8 cellular contexts compared by ENCODE assay signal in genomic region chr19:43901395-43902390, GRCh38. TPM values are rescaled to one million over a fixed set of nuclear protein-coding genes. Genes with fewer than 3 reads are reported as not detected.
DNase-seq lines count a peak whose midpoint lies in the region; ATAC-seq, FAIRE-seq and TF ChIP-seq lines count a peak whose summit lies in the region.

No MANE protein-coding gene starts in this region.

- no peak overlapping the region for H3K9ac ChIP-seq in iPS-20b (ENCODE audit: low read depth, low read length)

- no peak for TF ChIP-seq CTCF in A549 (IDR thresholded peaks at IDR 0.05)
- no peak for TF ChIP-seq CTCF in WTC11 (IDR thresholded peaks at IDR 0.05)
- TF ChIP-seq CTCF in cardiac fibroblast (IDR thresholded peaks at IDR 0.05; ENCODE audit: low read depth, low read length) = no peak

- TF ChIP-seq POLR2A in A549 (IDR thresholded peaks at IDR 0.05; ENCODE audit: low read length) = no peak

- H3K27me3 ChIP-seq in iPS-20b (ENCODE audit: insufficient read depth, low read length) = no peaks in the 10 kb centered on the region

- H3K4me1 Mint-ChIP-seq in WTC11 = peaks cover 21% of the 10 kb centered on the region

- no peak for TF ChIP-seq RAD21 in A549 (conservative IDR thresholded peaks at IDR 0.05 in 1 of 2, IDR thresholded peaks at IDR 0.05 in 1 of 2)

- H3K9me3 Mint-ChIP-seq in WTC11 = peaks cover 62% of the 10 kb centered on the region

- peak overlapping the region in 1 of 2 experiments; percentile 59; a peak in 4 of 6 replicates for H3K27ac ChIP-seq in A549
- no peak overlapping the region for H3K27ac ChIP-seq in iPS-20b (ENCODE audit: low read length)

- H3K4me2 ChIP-seq in A549 = peak overlapping the region; percentile 66

- H3K36me3 ChIP-seq in iPS-20b (ENCODE audit: insufficient read depth, low read depth, low read length) = no peaks in the 10 kb centered on the region

- H3K4me3 ChIP-seq in A549 (peak overlapping the region; percentile 48), cardiac fibroblast (replicated peaks in 1 of 2; ENCODE audit: low read depth in 2 of 2, low read length in 2 of 2) (peak overlapping the region; percentile 61 to 75), iPS-20b (ENCODE audit: low read length) (peak overlapping the region; percentile 56), skeletal muscle cell (ENCODE audit: low read depth, low read length) (peak overlapping the region; percentile 69)

- no peaks in the 10 kb centered on the region for H3K4me1 ChIP-seq in A549
- H3K4me1 ChIP-seq in iPS-20b (ENCODE audit: insufficient read depth, low read length) = no peaks in the 10 kb centered on the region

- H3K27ac Mint-ChIP-seq in WTC11 = peak overlapping the region; percentile 65; the same call in 1 of the 2 replicates

- POLR2A ChIA-PET in A549 (lab: Yijun Ruan, JAX) = interaction anchor here (0.5 to 1.5 kb wide), 3 partner anchors 33 to 50 kb away, joined by 4 to 6 read pairs (median 4); partner anchors contain the start of genes ZNF221 and ZNF45
- POLR2A ChIA-PET in WTC11 (lab: Charles Lee) = interaction anchor here (0.9 to 1.0 kb wide), 2 partner anchors 74 to 83 kb away, joined by 3 read pairs; partner anchors contain the start of gene ZNF283

- H3K9me3 ChIP-seq in A549 (peaks cover 84% of the 10 kb centered on the region), iPS-20b (ENCODE audit: insufficient read depth, low read depth, low read length) (peaks cover 74% of the 10 kb centered on the region)

- peak; percentile 23 for FAIRE-seq in A549 (lab: Jason Lieb, UNC)

- peak; percentile 96 to 100 for ATAC-seq in A549
- peak; percentile 74 for ATAC-seq in GM19025 (IDR thresholded peaks at IDR 0.05; ENCODE audit: low read depth, unreplicated experiment)
- peak; percentile 99 for ATAC-seq in WTC11
- no peak for ATAC-seq in GM18867 (IDR thresholded peaks at IDR 0.05; ENCODE audit: unreplicated experiment)

- DNase-seq in A549 (ENCODE audit: low read depth in 1 of 2, low spot score in 1 of 2) (peak; percentile 57 to 83), LHCN-M2 (ENCODE audit: low read depth) (peak; percentile 85), WTC11 (ENCODE audit: low spot score) (peak; percentile 79), cardiac fibroblast (ENCODE audit: low read depth in 2 of 2) (peak; percentile 91), skeletal muscle cell (ENCODE audit: low read depth) (peak; percentile 61)

- CTCF ChIA-PET in A549 (lab: Yijun Ruan, JAX) = interaction anchor here (0.6 to 2.2 kb wide), 4 partner anchors 11 to 346 kb away, joined by 3 to 9 read pairs (median 4); no protein-coding TSS in a partner anchor
- CTCF ChIA-PET in WTC11 (lab: Charles Lee) = interaction anchor here (0.9 to 1.8 kb wide), 4 partner anchors 34 to 137 kb away, joined by 3 to 9 read pairs (median 6); partner anchors contain the start of genes ZNF221, ZNF283 and ZNF45

- H3K36me3 Mint-ChIP-seq in WTC11 = peaks cover 60% of the 10 kb centered on the region

- H3K4me3 Mint-ChIP-seq in WTC11 = peak overlapping the region; percentile 98

- WGBS in A549 (ENCODE audit: missing lambda C conversion rate) = 40% methylated on average over 39 of the region's 39 CpGs

- H3K27me3 Mint-ChIP-seq in WTC11 (ENCODE audit: low read depth) = peaks cover 40% of the 10 kb centered on the region

- TF ChIP-seq EP300 in A549 (IDR thresholded peaks at IDR 0.05) = no peak

TF ChIP-seq in A549, 52 proteins besides CTCF, POLR2A, EP300 and RAD21:
- TF ChIP-seq FOSB (CRISPR knock-in tag; IDR thresholded peaks at IDR 0.05) (no peak), TP53 (CRISPR knock-in tag; IDR thresholded peaks at IDR 0.05) (no peak), MAZ (IDR thresholded peaks at IDR 0.05; ENCODE audit: borderline replicate concordance, low read depth, low read length) (no peak), E2F6 (IDR thresholded peaks at IDR 0.05; ENCODE audit: borderline replicate concordance, low read depth) (peak; percentile 46; the same call in 1 of the 2 replicates)
- TF ChIP-seq, protein P1, sequence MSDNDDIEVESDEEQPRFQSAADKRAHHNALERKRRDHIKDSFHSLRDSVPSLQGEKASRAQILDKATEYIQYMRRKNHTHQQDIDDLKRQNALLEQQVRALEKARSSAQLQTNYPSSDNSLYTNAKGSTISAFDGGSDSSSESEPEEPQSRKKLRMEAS (IDR thresholded peaks at IDR 0.05) = peak; percentile 47; the same call in 1 of the 2 replicates

TF ChIP-seq in WTC11, 78 proteins besides CTCF, POLR2A, EP300 and RAD21:
- TF ChIP-seq, protein P1 (CRISPR knock-in tag; IDR thresholded peaks at IDR 0.05) = peak; percentile 83
- TF ChIP-seq, protein P2, sequence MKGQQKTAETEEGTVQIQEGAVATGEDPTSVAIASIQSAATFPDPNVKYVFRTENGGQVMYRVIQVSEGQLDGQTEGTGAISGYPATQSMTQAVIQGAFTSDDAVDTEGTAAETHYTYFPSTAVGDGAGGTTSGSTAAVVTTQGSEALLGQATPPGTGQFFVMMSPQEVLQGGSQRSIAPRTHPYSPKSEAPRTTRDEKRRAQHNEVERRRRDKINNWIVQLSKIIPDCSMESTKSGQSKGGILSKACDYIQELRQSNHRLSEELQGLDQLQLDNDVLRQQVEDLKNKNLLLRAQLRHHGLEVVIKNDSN (CRISPR knock-in tag; IDR thresholded peaks at IDR 0.05) = no peak; the same call in 1 of the 2 replicates
- peak; percentile 76 for TF ChIP-seq NR2C2 (CRISPR knock-in tag; IDR thresholded peaks at IDR 0.05)
- TF ChIP-seq NR3C1 (CRISPR knock-in tag; conservative IDR thresholded peaks at IDR 0.05; ENCODE audit: low read depth) = no peak
- TF ChIP-seq GABPB1 (CRISPR knock-in tag; IDR thresholded peaks at IDR 0.05) = peak; percentile 34; the same call in 1 of the 2 replicates

RNA-seq across cellular contexts. Expression of gene ZNF404, which starts 17.9 kb away (rescaled TPM):
- polyA plus RNA-seq in A549 (2011; rRNA removed) (1.2 and 1.4 TPM in 2 replicates), A549 (2017; fragmentation: RNase III; extraction: RNeasy Plus Mini Kit Qiagen cat#74134 plus additional on column Dnase treatment) (0.75 to 1.1 TPM (median 0.89 TPM) in 3 replicates)
- polyA plus RNA-seq in A549 (2012; cell fraction: cytosol; rRNA removed) = 0.29 and 0.32 TPM in 2 replicates
- polyA plus RNA-seq in A549 (2012; cell fraction: nucleus; rRNA removed) = 0.05 and 0.07 TPM in 2 replicates
- 0.21 TPM in 1 of 2 replicates, not detected in the other for polyA minus RNA-seq in A549 (2011; rRNA and poly(A)+ RNA removed)
- total RNA-seq in LHCN-M2 (2014; rRNA removed) (1.6 and 1.7 TPM in 2 replicates), WTC11 (2021) (3.0 to 5.1 TPM (median 3.2 TPM) in 3 replicates)
- 0.92 TPM for polyA plus RNA-seq in LHCN-M2 (2012)

RNA-seq across cellular contexts. Expression of gene ZNF45, which starts 33.4 kb away (rescaled TPM):
- polyA plus RNA-seq in A549 (2011; rRNA removed) (19.9 and 20.9 TPM in 2 replicates), A549 (2017; fragmentation: RNase III; extraction: RNeasy Plus Mini Kit Qiagen cat#74134 plus additional on column Dnase treatment) (13.3 to 15.1 TPM (median 14.8 TPM) in 3 replicates)
- polyA plus RNA-seq in A549 (2012; cell fraction: cytosol; rRNA removed) = 4.7 and 6.2 TPM in 2 replicates
- 4.1 and 6.7 TPM in 2 replicates for polyA plus RNA-seq in A549 (2012; cell fraction: nucleus; rRNA removed)
- polyA minus RNA-seq in A549 (2011; rRNA and poly(A)+ RNA removed) = 20.5 and 23.9 TPM in 2 replicates
- total RNA-seq in LHCN-M2 (2014; rRNA removed) (9.2 and 14.9 TPM in 2 replicates), WTC11 (2021) (10.1 to 12.2 TPM (median 11.0 TPM) in 3 replicates)
- 5.7 TPM for polyA plus RNA-seq in LHCN-M2 (2012)

RNA-seq across cellular contexts. Expression of gene ZNF221, which starts 49.3 kb away (rescaled TPM):
- polyA plus RNA-seq in A549 (2011; rRNA removed) (1.6 and 2.4 TPM in 2 replicates), A549 (2017; fragmentation: RNase III; extraction: RNeasy Plus Mini Kit Qiagen cat#74134 plus additional on column Dnase treatment) (1.2 to 2.3 TPM (median 1.6 TPM) in 3 replicates)
- 0.39 and 0.45 TPM in 2 replicates for polyA plus RNA-seq in A549 (2012; cell fraction: cytosol; rRNA removed)
- polyA plus RNA-seq in A549 (2012; cell fraction: nucleus; rRNA removed) = 0.20 and 1.1 TPM in 2 replicates
- polyA minus RNA-seq in A549 (2011; rRNA and poly(A)+ RNA removed) = 3.1 and 4.0 TPM in 2 replicates
- total RNA-seq in LHCN-M2 (2014; rRNA removed) (4.6 and 12.8 TPM in 2 replicates), WTC11 (2021) (7.0 to 7.6 TPM (median 7.2 TPM) in 3 replicates)
- 0.97 TPM for polyA plus RNA-seq in LHCN-M2 (2012)
